ENCODE assay signal across 8 cellular contexts in the genomic region with DNA sequence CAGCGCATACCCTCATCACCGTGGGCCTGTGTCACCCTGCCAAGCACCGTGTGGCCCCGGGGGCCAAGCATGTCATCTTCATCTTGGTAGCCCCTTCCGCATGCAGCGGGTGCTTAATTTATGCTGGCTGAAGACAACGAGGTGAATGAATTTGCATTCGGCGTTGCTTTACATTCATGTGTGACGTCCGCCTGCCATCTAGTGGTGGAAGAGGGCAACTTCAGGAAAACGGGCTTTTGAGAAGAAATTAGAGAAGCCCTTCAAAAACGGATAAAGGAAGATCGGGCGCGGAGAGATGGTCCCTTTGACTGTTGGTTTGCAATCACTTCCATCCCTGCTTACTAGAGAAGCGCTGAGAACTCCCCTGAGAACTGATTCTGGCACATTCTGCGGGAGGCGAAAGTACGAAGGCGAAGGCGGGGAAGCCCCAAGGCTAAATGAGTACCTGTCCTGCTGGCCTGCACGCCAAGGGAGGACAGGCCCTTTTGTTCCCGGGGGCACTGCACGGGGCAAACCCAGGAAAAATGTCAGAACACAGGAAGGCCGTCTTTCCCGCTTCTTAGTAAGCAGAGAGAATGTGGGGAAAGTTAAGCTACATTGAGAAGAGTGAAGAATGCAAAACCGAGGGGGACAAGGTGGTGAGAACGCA.
A peak's percentile ranks its signal among the peaks of the same experiment; 100 is the strongest.
DNase-seq lines count a peak whose midpoint lies in the region; ATAC-seq and TF ChIP-seq lines count a peak whose summit lies in the region.

No MANE protein-coding gene starts in this region.

- H3K4me3 ChIP-seq in mesendoderm (ENCODE audit: low read length): no peak overlapping the region

- no peak overlapping the region for H4K5ac ChIP-seq in mesendoderm (ENCODE audit: low read length)

- no peak overlapping the region for H3K56ac ChIP-seq in mesendoderm (ENCODE audit: low read length)

- no peaks in the 10 kb centered on the region for H3K79me1 ChIP-seq in mesendoderm (ENCODE audit: low read length)

- H4K8ac ChIP-seq in mesendoderm (ENCODE audit: low read depth, low read length): no peak overlapping the region

- no peak overlapping the region for H3K4me2 ChIP-seq in mesendoderm (ENCODE audit: low read length)

- no peaks in the 10 kb centered on the region for H3K27me3 ChIP-seq in mesendoderm (ENCODE audit: insufficient read depth, low read length, poor library complexity)

- no peak overlapping the region for H3K4ac ChIP-seq in mesendoderm (ENCODE audit: low read depth, low read length)

- no peak overlapping the region for H3K18ac ChIP-seq in mesendoderm (ENCODE audit: low read length)

- DNase-seq in A172 (ENCODE audit: low spot score) (peak; percentile 22), NCI-H526 (lab: John Stamatoyannopoulos, UW) (peak; percentile 62 to 83), mesendoderm (peak; percentile 84)
- DNase-seq in activated CD4-positive, alpha-beta T cell treated with anti-CD3 and anti-CD28 coated beads, Interleukin-2, amount 50 U/mL, for 4 hours: peak; percentile 53 to 58
- peak; percentile 43 for DNase-seq in effector CD4-positive, alpha-beta T cell
- peak; percentile 31 to 34 for DNase-seq in stimulated activated CD8-positive, alpha-beta memory T cell treated with anti-CD3 and anti-CD28 coated beads, Interleukin-2, amount 100 ng/mL, for 1 hour (ENCODE audit: low read depth in 2 of 2)

- no peak overlapping the region for H2BK5ac ChIP-seq in mesendoderm (ENCODE audit: low read length)

- no peaks in the 10 kb centered on the region for H3K4me1 ChIP-seq in mesendoderm (ENCODE audit: control insufficient read depth, low read depth, low read length)

- WGBS in mesendoderm (ENCODE audit: extremely low coverage, insufficient coverage, low lambda C conversion rate): no CpG with 5 or more reads among the region's 29 CpGs

- no peak overlapping the region for H3K27ac ChIP-seq in mesendoderm (ENCODE audit: low read depth, low read length)

- no peak overlapping the region for H2BK15ac ChIP-seq in mesendoderm (replicated peaks; ENCODE audit: low read depth)

- H3K36me3 ChIP-seq in mesendoderm (ENCODE audit: control insufficient read depth, insufficient read depth, low read length): no peaks in the 10 kb centered on the region

- H3K9ac ChIP-seq in mesendoderm (ENCODE audit: low read length): no peak overlapping the region

- H3K23ac ChIP-seq in mesendoderm (ENCODE audit: low read length): no peak overlapping the region

- no peak overlapping the region for H2AK5ac ChIP-seq in mesendoderm (ENCODE audit: low read length)

- ATAC-seq in GM18505 (IDR thresholded peaks at IDR 0.05; ENCODE audit: unreplicated experiment): peak; percentile 53
- ATAC-seq in HG03442 (IDR thresholded peaks at IDR 0.05; ENCODE audit: unreplicated experiment): peak; percentile 63

- H2BK120ac ChIP-seq in mesendoderm (ENCODE audit: low read depth, low read length): no peak overlapping the region

- no peak for TF ChIP-seq POLR2A in GM18505 (IDR thresholded peaks at IDR 0.05; ENCODE audit: borderline replicate concordance, extremely low read depth, insufficient read depth, insufficient read length)

- H3K79me2 ChIP-seq in mesendoderm (ENCODE audit: control insufficient read depth, insufficient read depth, low read length): no peaks in the 10 kb centered on the region

Comparison
In these comparisons a context has a peak if more than half of its experiments do, and no peak if none do; other contexts are left out.
1. DNase-seq: peak in every context shown above with its lines; median percentile 84 in mesendoderm; 72 in NCI-H526; 56 in activated CD4-positive, alpha-beta T cell treated with anti-CD3 and anti-CD28 coated beads, Interleukin-2, amount 50 U/mL, for 4 hours; 43 in effector CD4-positive, alpha-beta T cell; 32 in stimulated activated CD8-positive, alpha-beta memory T cell treated with anti-CD3 and anti-CD28 coated beads, Interleukin-2, amount 100 ng/mL, for 1 hour; 22 in A172.